Comparison of ENCODE assay signal across 23 cellular contexts in genomic region chr9:136826703-136827582, GRCh38. TPM values are rescaled to one million over a fixed set of nuclear protein-coding genes. Genes with fewer than 3 reads are reported as not detected.
DNase-seq lines count a peak whose midpoint lies in the region; TF ChIP-seq lines count a peak whose summit lies in the region.
"Had no signal": no experiment of that assay in that cellular context is flagged by ENCODE, and none has a peak within 500 bp of the region (broad histone marks: within the 10 kb centered on the region; RNA-seq: fewer than 3 reads in every experiment).

No MANE protein-coding gene starts in this region.

- CTCF ChIA-PET in HEK293 (lab: Yijun Ruan, JAX): interaction anchor here (0.6 to 1.4 kb wide), 5 partner anchors 15 to 122 kb away, joined by 3 to 5 read pairs (median 3); partner anchors contain the start of genes AJM1 and RABL6

- no peaks in the 10 kb centered on the region for H3K27me3 Mint-ChIP-seq in CD14-positive monocyte (ENCODE audit: low read depth in 3 of 3)
- H3K27me3 Mint-ChIP-seq in glutamatergic neuron (ENCODE audit: unreplicated experiment): peaks cover 7% of the 10 kb centered on the region
- H3K27me3 Mint-ChIP-seq: activated CD4-positive, alpha-beta memory T cell treated with anti-CD3 and anti-CD28 coated beads for 36 hours; naive thymus-derived CD8-positive, alpha-beta T cell; stimulated activated naive B cell treated with anti-CD40 and anti-IgM and Interleukin-4, amounts not matched to agents 10 μg/mL and 1 μg/mL and 100 μg/mL, for 72 hours; type B pancreatic cell had no signal

- DNase-seq in CD14-positive monocyte (ENCODE audit: low spot score) (peak; percentile 44), glutamatergic neuron (peak; percentile 12), HUDEP-2 (lab: John Stamatoyannopoulos, UW; ENCODE audit: unreplicated experiment in 76 of 76) (no peak), mesenteric fat pad (ENCODE audit: low spot score) (no peak), NK-92 (lab: John Stamatoyannopoulos, UW; ENCODE audit: unreplicated experiment) (no peak)
- DNase-seq: activated CD4-positive, alpha-beta memory T cell treated with anti-CD3 and anti-CD28 coated beads for 36 hours; activated CD4-positive, alpha-beta T cell treated with anti-CD3 and anti-CD28 coated beads for 1 hour; activated naive CD4-positive, alpha-beta T cell treated with Interleukin-2 at 50 U/mL for 16 hours; cerebellar nuclear complex; DMS153; foreskin fibroblast; MG63; NCI-H1930; NCI-H524 treated with DMSO at 0.1 percent for 48 hours; SIG-M5; stimulated activated naive B cell treated with anti-CD40 and anti-IgM and Interleukin-4, amounts not matched to agents 10 μg/mL and 1 μg/mL and 100 μg/mL, for 72 hours had no signal

- POLR2A ChIA-PET in HEK293 (lab: Yijun Ruan, JAX): interaction anchor here (0.6 kb wide), 1 partner anchor 24 kb away, joined by 3 read pairs; no protein-coding TSS in a partner anchor

- H3K36me3 Mint-ChIP-seq in CD14-positive monocyte (peaks cover 55 to 90% of the 10 kb centered on the region in 2 donors), glutamatergic neuron (ENCODE audit: unreplicated experiment) (no peaks in the 10 kb centered on the region)
- H3K36me3 Mint-ChIP-seq: type B pancreatic cell had no signal

- H3K27ac ChIP-seq in HEK293 (ENCODE audit: extremely low read depth, low read depth, low read length): no peak overlapping the region
- H3K27ac ChIP-seq: esophagus muscularis mucosa, KMS-11 had no signal

- no peaks in the 10 kb centered on the region for H3K9me3 ChIP-seq in HEK293 (ENCODE audit: control insufficient read depth, insufficient read depth, low read depth, low read length)
- H3K9me3 ChIP-seq: esophagus muscularis mucosa, HAP-1, MG63 had no signal

- H3K27ac Mint-ChIP-seq in CD14-positive monocyte (no peak overlapping the region), glutamatergic neuron (ENCODE audit: unreplicated experiment) (no peak overlapping the region)
- H3K27ac Mint-ChIP-seq: activated CD4-positive, alpha-beta memory T cell treated with anti-CD3 and anti-CD28 coated beads for 36 hours; activated T-helper 1 cell treated with anti-CD3 and anti-CD28 coated beads, Interleukin-12 subunit alpha, Interleukin-12 subunit beta, Interleukin-2, Interleukin-4 antibody, amounts not matched to agents 30 ng/mL and 10 ng/mL and 1 ng/mL, durations not matched to agents 14 hours and 24 hours and 36 hours; naive thymus-derived CD8-positive, alpha-beta T cell; type B pancreatic cell had no signal

- H3K4me1 ChIP-seq in HEK293 (ENCODE audit: control insufficient read depth, insufficient read depth, low read length): no peaks in the 10 kb centered on the region
- H3K4me1 ChIP-seq: HAP-1 had no signal

- H3K9me3 Mint-ChIP-seq in CD14-positive monocyte (no peaks in the 10 kb centered on the region), glutamatergic neuron (ENCODE audit: unreplicated experiment) (peaks cover 6% of the 10 kb centered on the region)
- H3K9me3 Mint-ChIP-seq: activated CD4-positive, alpha-beta memory T cell treated with anti-CD3 and anti-CD28 coated beads for 36 hours; activated T-helper 1 cell treated with anti-CD3 and anti-CD28 coated beads, Interleukin-12 subunit alpha, Interleukin-12 subunit beta, Interleukin-2, Interleukin-4 antibody, amounts not matched to agents 30 ng/mL and 10 ng/mL and 1 ng/mL, durations not matched to agents 14 hours and 24 hours and 36 hours; naive thymus-derived CD8-positive, alpha-beta T cell; stimulated activated naive B cell treated with anti-CD40 and anti-IgM and Interleukin-4, amounts not matched to agents 10 μg/mL and 1 μg/mL and 100 μg/mL, for 72 hours; type B pancreatic cell had no signal

- peaks cover 0 to 84% of the 10 kb centered on the region in 2 experiments; a peak in 1 of 3 replicates for H3K36me3 ChIP-seq in HEK293 (ENCODE audit: control insufficient read depth in 2 of 2, insufficient read depth in 1 of 2, low read length in 2 of 2)

- TF ChIP-seq CTCF in CD14-positive monocyte (IDR thresholded peaks at IDR 0.05) (no peak), HEK293 (tag by site-specific recombination; IDR thresholded peaks at IDR 0.05) (no peak), glutamatergic neuron (IDR thresholded peaks at IDR 0.05; ENCODE audit: partially characterized antibody, unreplicated experiment) (no peak)

- H3K4me3 ChIP-seq in HEK293 (ENCODE audit: low read depth, low read length): no peak overlapping the region
- H3K4me3 ChIP-seq: esophagus muscularis mucosa, HAP-1, MG63 had no signal

- H3K4me3 Mint-ChIP-seq in CD14-positive monocyte (no peak overlapping the region), glutamatergic neuron (ENCODE audit: unreplicated experiment) (no peak overlapping the region)
- H3K4me3 Mint-ChIP-seq: activated CD4-positive, alpha-beta memory T cell treated with anti-CD3 and anti-CD28 coated beads for 36 hours; activated T-helper 1 cell treated with anti-CD3 and anti-CD28 coated beads, Interleukin-12 subunit alpha, Interleukin-12 subunit beta, Interleukin-2, Interleukin-4 antibody, amounts not matched to agents 30 ng/mL and 10 ng/mL and 1 ng/mL, durations not matched to agents 14 hours and 24 hours and 36 hours; naive thymus-derived CD8-positive, alpha-beta T cell; stimulated activated naive B cell treated with anti-CD40 and anti-IgM and Interleukin-4, amounts not matched to agents 10 μg/mL and 1 μg/mL and 100 μg/mL, for 72 hours; type B pancreatic cell had no signal

- intact Hi-C loops in CD14-positive monocyte (cut with micrococcal nuclease): no loop called here

- no peaks in the 10 kb centered on the region for H3K4me1 Mint-ChIP-seq in CD14-positive monocyte
- peaks cover 9% of the 10 kb centered on the region for H3K4me1 Mint-ChIP-seq in glutamatergic neuron (ENCODE audit: low read depth, unreplicated experiment)

TF ChIP-seq in HEK293, 187 proteins besides CTCF, POLR2A, EP300 and RAD21:
- TF ChIP-seq SCRT2 (tag by site-specific recombination; IDR thresholded peaks at IDR 0.05) (peak; percentile 80), PRDM10 (tag by site-specific recombination; IDR thresholded peaks at IDR 0.05) (no peak), ZBTB49 (tag by site-specific recombination; IDR thresholded peaks at IDR 0.05; ENCODE audit: low read depth) (no peak)

RNA-seq across cellular contexts. Expression of gene AJM1, which starts 15.3 kb away (rescaled TPM):
- polyA plus RNA-seq in CD14-positive monocyte: under 1 TPM; 0.10 to 0.18 TPM
- total RNA-seq in glutamatergic neuron (ENCODE audit: unreplicated experiment): 15.3 TPM
- total RNA-seq in mesenteric fat pad: 1.00 TPM

RNA-seq across cellular contexts. Expression of gene RABL6, which starts 19.2 kb away (rescaled TPM):
- 1 to 10 TPM; 6.7 to 8.1 TPM for polyA plus RNA-seq in CD14-positive monocyte
- total RNA-seq in glutamatergic neuron (ENCODE audit: unreplicated experiment) (149 TPM), mesenteric fat pad (54.9 TPM)

RNA-seq across cellular contexts. Expression of gene PHPT1, which starts 22.3 kb away (rescaled TPM):
- polyA plus RNA-seq in CD14-positive monocyte: 100 to 1,000 TPM in 1 of 2 donors, 10 to 100 TPM in 1; 94.3 to 163 TPM
- 101 TPM for total RNA-seq in glutamatergic neuron (ENCODE audit: unreplicated experiment)
- 89.6 TPM for total RNA-seq in mesenteric fat pad

RNA-seq across cellular contexts. Expression of gene MAMDC4, which starts 25.2 kb away (rescaled TPM):
- polyA plus RNA-seq in CD14-positive monocyte: under 1 TPM in 1 of 2 donors, not detected in 1; 0.07 TPM
- total RNA-seq in glutamatergic neuron (ENCODE audit: unreplicated experiment) (17.6 TPM), mesenteric fat pad (1.6 TPM)

RNA-seq across cellular contexts. Expression of gene CCDC183, which starts 30.8 kb away (rescaled TPM):
- polyA plus RNA-seq in CD14-positive monocyte: under 1 TPM in 1 of 2 donors, not detected in 1; 0.54 TPM
- total RNA-seq in glutamatergic neuron (ENCODE audit: unreplicated experiment) (20.0 TPM), mesenteric fat pad (0.71 TPM)

Comparison
In these comparisons a context has a peak if more than half of its experiments do, and no peak if none do; other contexts are left out.
1. DNase-seq: peak in CD14-positive monocyte (single experiment) and glutamatergic neuron (single experiment); none in HUDEP-2 (0 of 76), mesenteric fat pad (single experiment) and NK-92 (single experiment).